ENCODE assay signal across 8 cellular contexts in genomic region chrX:135973025-135973547, GRCh38. TPM values are rescaled to one million over a fixed set of nuclear protein-coding genes. Genes with fewer than 3 reads are reported as not detected.
DNase-seq lines count a peak whose midpoint lies in the region; ATAC-seq, FAIRE-seq and TF ChIP-seq lines count a peak whose summit lies in the region.

No MANE protein-coding gene starts in this region.

- H3K4me1 ChIP-seq in DND-41 (ENCODE audit: insufficient read depth, low read length) (peaks cover 28% of the 10 kb centered on the region), mammary epithelial cell (ENCODE audit: insufficient read depth, low read length) (no peaks in the 10 kb centered on the region), HepG2 (ENCODE audit: insufficient read depth, low read length) (peaks cover 15% of the 10 kb centered on the region; the same call in 1 of the 2 replicates), testis (peaks cover 4% of the 10 kb centered on the region)

- CTCF ChIA-PET in mammary epithelial cell (lab: Charles Lee; ENCODE audit: low non-redundant PET) (no interaction called here), HepG2 (lab: Yijun Ruan, JAX; ENCODE audit: low intra/inter-chr PET ratio, low total read pairs) (no interaction called here)

- TF ChIP-seq EP300 in HepG2 (IDR thresholded peaks at IDR 0.05; ENCODE audit: low read depth in 2 of 2, low read length in 2 of 2) (no peak), HepG2 (CRISPR knock-in tag; IDR thresholded peaks at IDR 0.05; ENCODE audit: borderline replicate concordance) (no peak)

- dilution Hi-C loops in mammary epithelial cell (cut with HindIII; ENCODE audit: low sequenced_read_pairs): no loop called here

- intact Hi-C loops in mammary epithelial cell (cut with micrococcal nuclease): loop anchor here (5.0 kb wide), 1 partner anchor 524 kb away; the partner anchor contains the start of gene HTATSF1
- intact Hi-C loops in HepG2 (cut with micrococcal nuclease; ENCODE audit: unreplicated experiment): no loop called here
- intact Hi-C loops in testis (cut with DNase I; ENCODE audit: low total_unique reads): no loop called here

- 30% methylated on average over 10 of the region's 10 CpGs for WGBS in mammary epithelial cell (ENCODE audit: low coverage, missing lambda C conversion rate)
- WGBS in HepG2 (ENCODE audit: low lambda C conversion rate): 0% methylated on average over 9 of the region's 10 CpGs
- WGBS in testis, 2 donors: 0 to 2% methylated on average over 7 to 9 of the region's 10 CpGs

- TF ChIP-seq RAD21 in HepG2 (CRISPR knock-in tag; IDR thresholded peaks at IDR 0.05): no peak

- ATAC-seq in DND-41 (ENCODE audit: insufficient read depth, low read depth): peak; percentile 5; the same call in 1 of the 3 replicates
- peak; percentile 42 for ATAC-seq in GM21529 (IDR thresholded peaks at IDR 0.05; ENCODE audit: unreplicated experiment)
- peak; percentile 79 for ATAC-seq in HepG2

- H3K9ac ChIP-seq in DND-41 (ENCODE audit: low read depth, low read length) (peak overlapping the region; percentile 87), mammary epithelial cell (ENCODE audit: insufficient read depth, low read length) (peak overlapping the region; percentile 90), HepG2 (ENCODE audit: insufficient read depth, low read depth, low read length) (peak overlapping the region; percentile 77)

- H4K20me1 ChIP-seq in DND-41 (ENCODE audit: insufficient read depth, low read length) (peaks cover 3% of the 10 kb centered on the region; the same call in 1 of the 2 replicates), mammary epithelial cell (ENCODE audit: insufficient read depth, low read length) (no peaks in the 10 kb centered on the region), HepG2 (ENCODE audit: insufficient read depth, low read length) (no peaks in the 10 kb centered on the region)

- H3K79me2 ChIP-seq in DND-41 (ENCODE audit: insufficient read depth, low read length) (peaks cover 40% of the 10 kb centered on the region), mammary epithelial cell (ENCODE audit: insufficient read depth, low read length) (peaks cover 39% of the 10 kb centered on the region), HepG2 (ENCODE audit: insufficient read depth, low read length) (peaks cover 14% of the 10 kb centered on the region)

- DNase-seq in DND-41 (no peak), MV-4-11 (lab: John Stamatoyannopoulos, UW) (peak; percentile 18), mammary epithelial cell (peak; percentile 9), HepG2 (ENCODE audit: low spot score) (no peak), testis (peak; percentile 19), GM12892 (ENCODE audit: insufficient read length) (no peak)
- DNase-seq in stimulated activated naive CD4-positive, alpha-beta T cell (lab: John Stamatoyannopoulos, UW): no peak

- BruUV-seq in mammary epithelial cell (replicated peaks; lab: Mats Ljungman, UMichigan) (no TSS peak), HepG2 (replicated peaks; lab: Mats Ljungman, UMichigan) (TSS peak; percentile 78)

- in situ Hi-C loops in mammary epithelial cell (cut with MboI; ENCODE audit: low sequenced_read_pairs in 2 of 2) (no loop called here), HepG2 (cut with HindIII; ENCODE audit: extremely low pct_ligation_motif_present, low pct_unique_long_range_greater_than_20kb) (no loop called here)

- H3K27me3 ChIP-seq in DND-41 (ENCODE audit: insufficient read depth, low read length, poor library complexity): no peaks in the 10 kb centered on the region
- no peaks in the 10 kb centered on the region for H3K27me3 ChIP-seq in mammary epithelial cell (ENCODE audit: insufficient read depth, low read length)
- no peaks in the 10 kb centered on the region; a peak in 1 of 5 replicates for H3K27me3 ChIP-seq in HepG2 (ENCODE audit: control insufficient read depth in 1 of 2, insufficient read depth in 2 of 2, low read length in 2 of 2)
- no peaks in the 10 kb centered on the region for H3K27me3 ChIP-seq in testis

- peaks cover 11% of the 10 kb centered on the region for H3K36me3 ChIP-seq in DND-41 (ENCODE audit: insufficient read depth, low read length)
- H3K36me3 ChIP-seq in mammary epithelial cell (ENCODE audit: insufficient read depth, low read length): no peaks in the 10 kb centered on the region
- no peaks in the 10 kb centered on the region for H3K36me3 ChIP-seq in HepG2 (replicated peaks in 1 of 2; ENCODE audit: control insufficient read depth in 1 of 2, insufficient read depth in 2 of 2, low read length in 2 of 2)
- H3K36me3 ChIP-seq in testis (ENCODE audit: low read depth, missing control alignments): no peaks in the 10 kb centered on the region

- POLR2A ChIA-PET in HepG2 (lab: Yijun Ruan, JAX): interaction anchor here (0.6 to 1.0 kb wide), 2 partner anchors 12 to 1026 kb away, joined by 3 to 7 read pairs; partner anchors contain the start of gene SLC9A6

- no peak for FAIRE-seq in HepG2 (lab: Jason Lieb, UNC)
- FAIRE-seq in GM12892 (lab: Jason Lieb, UNC): no peak

- TF ChIP-seq CTCF in DND-41 (IDR thresholded peaks at IDR 0.05; ENCODE audit: borderline replicate concordance, extremely low read depth, low read length, poor library complexity, severe bottlenecking) (no peak), mammary epithelial cell (conservative IDR thresholded peaks at IDR 0.05 in 1 of 2, IDR thresholded peaks at IDR 0.05 in 1 of 2; ENCODE audit: extremely low read depth in 1 of 2, insufficient read depth in 1 of 2, low read depth in 1 of 2, low read length in 2 of 2) (peak in 1 of 2 donors; percentile 11), HepG2 (CRISPR knock-in tag; IDR thresholded peaks at IDR 0.05) (0 out of 2 replicates have a peak, but pooled peaks have one; percentile 20), testis (IDR thresholded peaks at IDR 0.05) (no peak)

- H2AFZ ChIP-seq in DND-41 (ENCODE audit: low read depth, low read length) (peak overlapping the region; percentile 96), mammary epithelial cell (ENCODE audit: low read depth, low read length) (peak overlapping the region; percentile 63), HepG2 (ENCODE audit: low read length) (peak overlapping the region; percentile 15)

- H3K9me3 ChIP-seq in DND-41 (ENCODE audit: insufficient read depth, low read length, severe bottlenecking): no peaks in the 10 kb centered on the region
- no peaks in the 10 kb centered on the region for H3K9me3 ChIP-seq in mammary epithelial cell (replicated peaks; ENCODE audit: insufficient read depth, low read length)
- no peaks in the 10 kb centered on the region for H3K9me3 ChIP-seq in HepG2 (ENCODE audit: low read length)
- H3K9me3 ChIP-seq in testis: no peaks in the 10 kb centered on the region

- H3K4me3 ChIP-seq in DND-41 (ENCODE audit: low read depth in 1 of 2, low read length in 2 of 2) (peak overlapping the region; percentile 92 to 97), mammary epithelial cell (replicated peaks in 1 of 3; ENCODE audit: insufficient read depth in 1 of 3, low read depth in 2 of 3, low read length in 3 of 3) (peak overlapping the region; percentile 56 to 83 (median 58)), HepG2 (replicated peaks in 1 of 3; ENCODE audit: insufficient read depth in 1 of 3, low read depth in 2 of 3, low read length in 3 of 3) (peak overlapping the region; percentile 74 to 85 (median 76)), testis (peak overlapping the region; percentile 71 to 80)

- TF ChIP-seq POLR2A in HepG2 (IDR thresholded peaks at IDR 0.05; ENCODE audit: insufficient read depth in 1 of 2, low read depth in 2 of 2, low read length in 2 of 2) (no peak), testis (IDR thresholded peaks at IDR 0.05) (no peak), GM12892 (IDR thresholded peaks at IDR 0.05; ENCODE audit: low read depth, low read length) (no peak)

- H3K4me2 ChIP-seq in DND-41 (ENCODE audit: insufficient read depth, low read length): peak overlapping the region; percentile 98
- peak overlapping the region; percentile 68 for H3K4me2 ChIP-seq in mammary epithelial cell (ENCODE audit: insufficient read depth, low read depth, low read length)
- H3K4me2 ChIP-seq in HepG2 (ENCODE audit: low read depth, low read length): peak overlapping the region; percentile 85

- H3K27ac ChIP-seq in DND-41 (ENCODE audit: low read length): peak overlapping the region; percentile 98
- peak overlapping the region; percentile 92 for H3K27ac ChIP-seq in mammary epithelial cell (ENCODE audit: insufficient read depth, low read depth, low read length)
- peak overlapping the region; percentile 86 for H3K27ac ChIP-seq in HepG2 (ENCODE audit: extremely low read length, insufficient read depth, low read length)
- peak overlapping the region; percentile 91 for H3K27ac ChIP-seq in testis

RNA-seq across cellular contexts. Expression of gene MMGT1, which starts 0.7 kb away (rescaled TPM):
- 10 to 100 TPM; 24.7 to 28.3 TPM for total RNA-seq in mammary epithelial cell
- polyA plus RNA-seq in mammary epithelial cell: 14.0 TPM
- polyA minus RNA-seq in mammary epithelial cell: 13.2 TPM
- total RNA-seq in HepG2 (2016; rRNA removed; fragmentation: Illumina TruSeq; extraction: Trizol): 7.4 and 7.5 TPM in 2 replicates
- 1.1 and 1.2 TPM in 2 replicates for total RNA-seq in HepG2 (2016; cell fraction: cytosol; rRNA removed; fragmentation: Illumina TruSeq; extraction: Trizol; ENCODE audit: low read depth)
- total RNA-seq in HepG2 (2016; cell fraction: insoluble cytoplasmic fraction; rRNA removed; fragmentation: Illumina TruSeq; extraction: Trizol): 7.8 and 7.9 TPM in 2 replicates
- total RNA-seq in HepG2 (2016; cell fraction: membrane; rRNA removed; fragmentation: Illumina TruSeq; extraction: Trizol): 5.4 and 6.7 TPM in 2 replicates
- 9.4 and 10.7 TPM in 2 replicates for total RNA-seq in HepG2 (2016; cell fraction: nucleus; rRNA removed; fragmentation: Illumina TruSeq; extraction: Trizol)
- 7.1 and 8.8 TPM in 2 replicates for polyA plus RNA-seq in HepG2 (2011; rRNA removed)
- polyA plus RNA-seq in HepG2 (2011; cell fraction: cytosol; rRNA removed): 4.9 and 8.3 TPM in 2 replicates
- polyA plus RNA-seq in HepG2 (2011; cell fraction: nucleus; rRNA removed): 1.8 and 2.6 TPM in 2 replicates
- polyA plus RNA-seq in HepG2 (2012): 8.6 and 8.8 TPM in 2 replicates
- 1.1 and 1.2 TPM in 2 replicates for polyA plus RNA-seq in HepG2 (2016; cell fraction: cytosol; fragmentation: Illumina TruSeq; extraction: Trizol; ENCODE audit: low read depth)
- polyA plus RNA-seq in HepG2 (2016; cell fraction: insoluble cytoplasmic fraction; fragmentation: Illumina TruSeq; extraction: Trizol; ENCODE audit: low read depth): 7.7 and 8.7 TPM in 2 replicates
- polyA plus RNA-seq in HepG2 (2016; cell fraction: membrane; fragmentation: Illumina TruSeq; extraction: Trizol; ENCODE audit: low read depth): 4.1 and 4.6 TPM in 2 replicates
- polyA plus RNA-seq in HepG2 (2016; cell fraction: nucleus; fragmentation: Illumina TruSeq; extraction: Trizol; ENCODE audit: insufficient read depth, low read depth): 11.7 and 12.0 TPM in 2 replicates
- polyA minus RNA-seq in HepG2 (2011; rRNA and poly(A)+ RNA removed; ENCODE audit: low replicate concordance): 9.7 and 15.2 TPM in 2 replicates
- polyA minus RNA-seq in HepG2 (2011; cell fraction: cytosol; rRNA and poly(A)+ RNA removed): 9.1 and 11.5 TPM in 2 replicates
- polyA minus RNA-seq in HepG2 (2011; cell fraction: nucleus; rRNA and poly(A)+ RNA removed): 7.2 and 9.0 TPM in 2 replicates
- 10 to 100 TPM in 1 of 2 donors, 1 to 10 TPM in 1; 9.8 to 11.1 TPM for total RNA-seq in testis
- polyA plus RNA-seq in testis (ENCODE audit: insufficient read depth, low read depth, low replicate concordance): 8.8 TPM
- polyA plus RNA-seq in GM12892 (2012; ENCODE audit: missing spikeins): 10.5 TPM

RNA-seq across cellular contexts. Expression of gene SLC9A6, which starts 12.1 kb away (rescaled TPM):
- 10 to 100 TPM; 18.2 to 31.8 TPM for total RNA-seq in mammary epithelial cell
- polyA plus RNA-seq in mammary epithelial cell: 13.4 TPM
- polyA minus RNA-seq in mammary epithelial cell: 32.9 TPM
- 5.1 and 8.0 TPM in 2 replicates for total RNA-seq in HepG2 (2016; rRNA removed; fragmentation: Illumina TruSeq; extraction: Trizol)
- 0.81 and 1.1 TPM in 2 replicates for total RNA-seq in HepG2 (2016; cell fraction: cytosol; rRNA removed; fragmentation: Illumina TruSeq; extraction: Trizol; ENCODE audit: low read depth)
- total RNA-seq in HepG2 (2016; cell fraction: insoluble cytoplasmic fraction; rRNA removed; fragmentation: Illumina TruSeq; extraction: Trizol): 4.6 and 9.6 TPM in 2 replicates
- total RNA-seq in HepG2 (2016; cell fraction: membrane; rRNA removed; fragmentation: Illumina TruSeq; extraction: Trizol): 2.4 and 3.5 TPM in 2 replicates
- total RNA-seq in HepG2 (2016; cell fraction: nucleus; rRNA removed; fragmentation: Illumina TruSeq; extraction: Trizol): 8.9 and 11.4 TPM in 2 replicates
- 3.9 TPM in 2 replicates for polyA plus RNA-seq in HepG2 (2011; rRNA removed)
- 2.5 and 4.2 TPM in 2 replicates for polyA plus RNA-seq in HepG2 (2011; cell fraction: cytosol; rRNA removed)
- polyA plus RNA-seq in HepG2 (2011; cell fraction: nucleus; rRNA removed): 1.8 and 2.2 TPM in 2 replicates
- polyA plus RNA-seq in HepG2 (2012): 3.2 and 3.3 TPM in 2 replicates
- polyA plus RNA-seq in HepG2 (2016; cell fraction: cytosol; fragmentation: Illumina TruSeq; extraction: Trizol; ENCODE audit: low read depth): 0.33 and 0.44 TPM in 2 replicates
- 4.4 and 5.3 TPM in 2 replicates for polyA plus RNA-seq in HepG2 (2016; cell fraction: insoluble cytoplasmic fraction; fragmentation: Illumina TruSeq; extraction: Trizol; ENCODE audit: low read depth)
- 1.2 and 1.6 TPM in 2 replicates for polyA plus RNA-seq in HepG2 (2016; cell fraction: membrane; fragmentation: Illumina TruSeq; extraction: Trizol; ENCODE audit: low read depth)
- 11.4 and 13.9 TPM in 2 replicates for polyA plus RNA-seq in HepG2 (2016; cell fraction: nucleus; fragmentation: Illumina TruSeq; extraction: Trizol; ENCODE audit: insufficient read depth, low read depth)
- polyA minus RNA-seq in HepG2 (2011; rRNA and poly(A)+ RNA removed; ENCODE audit: low replicate concordance): 12.2 and 28.7 TPM in 2 replicates
- 5.9 and 6.9 TPM in 2 replicates for polyA minus RNA-seq in HepG2 (2011; cell fraction: cytosol; rRNA and poly(A)+ RNA removed)
- polyA minus RNA-seq in HepG2 (2011; cell fraction: nucleus; rRNA and poly(A)+ RNA removed): 6.1 and 6.7 TPM in 2 replicates
- 10 to 100 TPM; 18.3 to 19.9 TPM for total RNA-seq in testis
- polyA plus RNA-seq in testis (ENCODE audit: insufficient read depth, low read depth, low replicate concordance): 13.0 TPM
- 5.4 TPM for polyA plus RNA-seq in GM12892 (2012; ENCODE audit: missing spikeins)

Comparison
In these comparisons a context has a peak if more than half of its experiments do, and no peak if none do; other contexts are left out.
1. ATAC-seq: peak in every context shown above with its lines; median percentile 79 in HepG2; 42 in GM21529; 5 in DND-41.
2. DNase-seq: peak in MV-4-11 (single experiment), mammary epithelial cell (single experiment) and testis (single experiment); none in DND-41 (single experiment), HepG2 (single experiment), GM12892 (single experiment) and stimulated activated naive CD4-positive, alpha-beta T cell (0 of 6).
3. H2AFZ ChIP-seq: peak in every context shown above with its lines; median percentile 96 in DND-41; 63 in mammary epithelial cell; 15 in HepG2.
4. Peak in every context shown above with its lines, with median percentiles within 50 percentile points of each other: H3K27ac ChIP-seq, H3K4me2 ChIP-seq, H3K4me3 ChIP-seq and H3K9ac ChIP-seq.